In the genomic region with DNA sequence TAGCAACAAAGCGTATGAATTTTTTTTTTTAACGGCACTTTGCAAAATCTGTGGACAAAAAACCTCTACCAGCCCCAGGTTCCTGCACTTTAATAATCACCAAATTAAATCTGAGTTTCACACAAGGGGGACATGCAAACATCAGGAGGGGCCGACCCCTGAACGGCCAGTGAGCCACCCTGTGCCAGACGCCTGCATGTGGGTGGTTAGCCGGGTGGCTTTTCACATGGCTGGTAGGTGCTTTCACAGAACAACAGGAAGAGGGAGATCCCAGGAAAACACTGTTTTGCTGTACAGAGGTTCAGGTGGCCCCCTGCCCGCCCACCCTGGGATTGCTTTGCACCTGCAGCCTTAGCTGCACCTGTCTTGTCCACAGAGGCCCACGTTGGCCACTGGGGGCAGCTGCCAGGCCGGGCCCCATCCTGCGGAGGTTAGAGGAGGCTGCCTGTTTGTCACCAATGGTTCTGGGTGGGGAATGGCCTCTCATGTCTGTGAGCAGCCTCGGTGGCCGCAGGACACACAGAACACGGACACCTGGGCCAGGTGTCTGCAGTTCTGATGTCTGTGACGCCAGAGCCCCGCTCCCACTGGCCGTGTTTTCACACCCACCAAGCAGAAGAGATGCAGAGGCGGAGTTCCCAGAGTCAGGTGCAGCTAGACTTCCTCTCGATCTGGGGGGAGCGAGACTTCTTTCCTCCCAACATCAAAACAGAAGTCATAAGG, we compare ENCODE assay signal across 11 cellular contexts.
A peak's percentile ranks its signal among the peaks of the same experiment; 100 is the strongest.
DNase-seq lines count a peak whose midpoint lies in the region; ATAC-seq, FAIRE-seq and TF ChIP-seq lines count a peak whose summit lies in the region.
"Had no signal": no experiment of that assay in that cellular context is flagged by ENCODE, and none has a peak within 500 bp of the region (broad histone marks: within the 10 kb centered on the region; RNA-seq: fewer than 3 reads in every experiment).

No MANE protein-coding gene starts in this region.

- peak overlapping the region; percentile 27 to 88 (median 78) for H3K4me3 Mint-ChIP-seq in CD8-positive, alpha-beta memory T cell
- H3K4me3 Mint-ChIP-seq in activated CD4-positive, alpha-beta memory T cell treated with anti-CD3 and anti-CD28 coated beads for 36 hours: no peak overlapping the region

- peaks cover 0 to 1% of the 10 kb centered on the region in 2 donors for H3K27me3 Mint-ChIP-seq in CD8-positive, alpha-beta memory T cell
- no peaks in the 10 kb centered on the region for H3K27me3 Mint-ChIP-seq in activated CD4-positive, alpha-beta memory T cell treated with anti-CD3 and anti-CD28 coated beads for 36 hours

- peaks cover 66 to 96% (median 89%) of the 10 kb centered on the region in 3 donors for H3K4me1 Mint-ChIP-seq in CD8-positive, alpha-beta memory T cell
- H3K4me1 Mint-ChIP-seq in activated CD4-positive, alpha-beta memory T cell treated with anti-CD3 and anti-CD28 coated beads for 36 hours (ENCODE audit: low read depth): peaks cover 51% of the 10 kb centered on the region

- H3K27me3 ChIP-seq in CD8-positive, alpha-beta memory T cell (ENCODE audit: insufficient read depth, low read length, poor library complexity, severe bottlenecking): no peaks in the 10 kb centered on the region
- H3K27me3 ChIP-seq in sigmoid colon: no peaks in the 10 kb centered on the region

- peaks cover 65% of the 10 kb centered on the region for H3K4me1 ChIP-seq in CD8-positive, alpha-beta memory T cell (ENCODE audit: insufficient read depth, low read length)
- H3K4me1 ChIP-seq in kidney (ENCODE audit: control insufficient read depth in 1 of 2, insufficient read depth in 1 of 2, low read depth in 1 of 2, low read length in 2 of 2): peaks cover 7 to 25% of the 10 kb centered on the region in 2 donors
- H3K4me1 ChIP-seq in sigmoid colon: peaks cover 0 to 41% (median 30%) of the 10 kb centered on the region in 4 donors

- intact Hi-C loops in activated CD4-positive, alpha-beta memory T cell treated with anti-CD3 and anti-CD28 coated beads for 36 hours (cut with micrococcal nuclease): no loop called here
- intact Hi-C loops in kidney (cut with DNase I): no loop called here
- intact Hi-C loops in sigmoid colon (cut with DNase I): no loop called here

- H3K9me3 Mint-ChIP-seq in CD8-positive, alpha-beta memory T cell: peaks cover 0 to 2% (median 0%) of the 10 kb centered on the region in 5 donors
- H3K9me3 Mint-ChIP-seq in activated CD4-positive, alpha-beta memory T cell treated with anti-CD3 and anti-CD28 coated beads for 36 hours: peaks cover 11% of the 10 kb centered on the region

- peak overlapping the region; percentile 83 to 99 (median 94) for H3K27ac Mint-ChIP-seq in CD8-positive, alpha-beta memory T cell
- H3K27ac Mint-ChIP-seq in activated CD4-positive, alpha-beta memory T cell treated with anti-CD3 and anti-CD28 coated beads for 36 hours: peak overlapping the region; percentile 72

- DNase-seq in CD8-positive, alpha-beta memory T cell: peak in 4 of 5 donors; percentile 10 to 66 (median 46)
- DNase-seq in GM12891 (ENCODE audit: insufficient read length, low spot score): no peak
- DNase-seq in activated CD4-positive, alpha-beta memory T cell treated with anti-CD3 and anti-CD28 coated beads for 36 hours: peak; percentile 49
- peak; percentile 71 for DNase-seq in kidney
- DNase-seq in GM03348 (ENCODE audit: low spot score): no peak
- DNase-seq in sigmoid colon: no peak
- DNase-seq: left colon, NCI-H1436 had no signal

- POLR2A ChIA-PET in CD8-positive, alpha-beta memory T cell (lab: Charles Lee): no interaction called here
- POLR2A ChIA-PET in activated CD4-positive, alpha-beta memory T cell treated with anti-CD3 and anti-CD28 coated beads for 36 hours (lab: Charles Lee): interaction anchor here (2.0 kb wide), 1 partner anchor 11 kb away, joined by 5 read pairs; no protein-coding TSS in a partner anchor

- FAIRE-seq in GM12891 (lab: Jason Lieb, UNC): peak; percentile 76
- FAIRE-seq in kidney (lab: Jason Lieb, UNC): no peak

- peaks cover 0 to 21% (median 3%) of the 10 kb centered on the region in 3 donors for H3K36me3 Mint-ChIP-seq in CD8-positive, alpha-beta memory T cell
- H3K36me3 Mint-ChIP-seq in activated CD4-positive, alpha-beta memory T cell treated with anti-CD3 and anti-CD28 coated beads for 36 hours: peaks cover 14% of the 10 kb centered on the region

- H3K27ac ChIP-seq in CD8-positive, alpha-beta memory T cell (ENCODE audit: low read depth, low read length): no peak overlapping the region
- H3K27ac ChIP-seq in kidney (ENCODE audit: low read depth in 2 of 2, low read length in 2 of 2) (no peak overlapping the region), sigmoid colon (no peak overlapping the region)

- H3K9ac ChIP-seq in kidney (ENCODE audit: low read length in 2 of 2): no peak overlapping the region

- no peak for TF ChIP-seq CTCF in kidney (IDR thresholded peaks at IDR 0.05; ENCODE audit: borderline replicate concordance, extremely low read depth, insufficient read depth)
- TF ChIP-seq CTCF in sigmoid colon (IDR thresholded peaks at IDR 0.05): no peak

- no peaks in the 10 kb centered on the region for H3K36me3 ChIP-seq in CD8-positive, alpha-beta memory T cell (ENCODE audit: insufficient read depth, low read length)
- peaks cover 0 to 2% of the 10 kb centered on the region in 2 donors for H3K36me3 ChIP-seq in kidney (ENCODE audit: control insufficient read depth in 1 of 2, insufficient read depth in 2 of 2, low read length in 2 of 2)
- no peaks in the 10 kb centered on the region for H3K36me3 ChIP-seq in sigmoid colon

- WGBS in sigmoid colon, 2 donors: 60 to 88% methylated on average over 19 of the region's 19 CpGs

- H3K9me3 ChIP-seq in CD8-positive, alpha-beta memory T cell (ENCODE audit: low read length): no peaks in the 10 kb centered on the region
- no peaks in the 10 kb centered on the region for H3K9me3 ChIP-seq in kidney (ENCODE audit: control insufficient read depth in 1 of 2, low read length in 2 of 2)
- H3K9me3 ChIP-seq in sigmoid colon: no peaks in the 10 kb centered on the region

- CTCF ChIA-PET in CD8-positive, alpha-beta memory T cell (lab: Charles Lee): interaction anchor here (0.6 to 3.4 kb wide), 18 partner anchors 10 to 360 kb away, joined by 3 to 28 read pairs (median 4); no protein-coding TSS in a partner anchor
- CTCF ChIA-PET in activated CD4-positive, alpha-beta memory T cell treated with anti-CD3 and anti-CD28 coated beads for 36 hours (lab: Charles Lee): interaction anchor here (0.7 to 4.7 kb wide), 7 partner anchors 9 to 112 kb away, joined by 3 to 30 read pairs (median 4); no protein-coding TSS in a partner anchor

- H3K4me3 ChIP-seq in CD8-positive, alpha-beta memory T cell (ENCODE audit: low read length): peak overlapping the region; percentile 23
- H3K4me3 ChIP-seq in kidney (ENCODE audit: low read length in 2 of 2) (no peak overlapping the region), sigmoid colon (no peak overlapping the region)

- TF ChIP-seq POLR2A in GM12891 (IDR thresholded peaks at IDR 0.05; ENCODE audit: low read depth, low read length): no peak
- TF ChIP-seq POLR2A in sigmoid colon (IDR thresholded peaks at IDR 0.05): no peak

- ATAC-seq in HG03521 (IDR thresholded peaks at IDR 0.05; ENCODE audit: unreplicated experiment) (no peak), GM19395 (IDR thresholded peaks at IDR 0.05; ENCODE audit: unreplicated experiment) (no peak)
- ATAC-seq: left colon, Panc1 had no signal

- no peak for TF ChIP-seq EP300 in sigmoid colon (IDR thresholded peaks at IDR 0.05)

TF ChIP-seq in GM12891, 5 proteins besides CTCF, POLR2A, EP300 and RAD21:
- TF ChIP-seq PAX5 (IDR thresholded peaks at IDR 0.05; ENCODE audit: insufficient read depth, low read length, severe bottlenecking) (no peak), SPI1 (IDR thresholded peaks at IDR 0.05; ENCODE audit: low read depth, low read length) (no peak), POU2F2 (IDR thresholded peaks at IDR 0.05; ENCODE audit: low read depth, low read length) (no peak), POLR2AphosphoS5 (IDR thresholded peaks at IDR 0.05; ENCODE audit: low read depth, low read length) (no peak), TAF1 (IDR thresholded peaks at IDR 0.05; ENCODE audit: low read depth, low read length) (no peak)
TF ChIP-seq in GM12891: peak in this region for 0.

Comparison
In these comparisons a context has a peak if more than half of its experiments do, and no peak if none do; other contexts are left out.
1. DNase-seq: peak in CD8-positive, alpha-beta memory T cell (4 of 5), activated CD4-positive, alpha-beta memory T cell treated with anti-CD3 and anti-CD28 coated beads for 36 hours (single experiment) and kidney (single experiment); none in GM12891 (single experiment), GM03348 (single experiment) and sigmoid colon (single experiment).